Comparison of ENCODE assay signal across 12 cellular contexts in genomic region chr12:96225003-96225855, GRCh38. TPM values are rescaled to one million over a fixed set of nuclear protein-coding genes. Genes with fewer than 3 reads are reported as not detected.
DNase-seq lines count a peak whose midpoint lies in the region; ATAC-seq and TF ChIP-seq lines count a peak whose summit lies in the region.
"Had no signal": no experiment of that assay in that cellular context is flagged by ENCODE, and none has a peak within 500 bp of the region (broad histone marks: within the 10 kb centered on the region; RNA-seq: fewer than 3 reads in every experiment).

No MANE protein-coding gene starts in this region.

- peaks cover 41% of the 10 kb centered on the region for H3K4me1 Mint-ChIP-seq in activated CD4-positive, alpha-beta memory T cell treated with anti-CD3 and anti-CD28 coated beads, Interleukin-2, amount 10 ng/mL, durations not matched to agents 7 days and 5 days
- peaks cover 50% of the 10 kb centered on the region for H3K4me1 Mint-ChIP-seq in activated CD4-positive, alpha-beta memory T cell treated with anti-CD3 and anti-CD28 coated beads for 36 hours (ENCODE audit: low read depth)
- peaks cover 44% of the 10 kb centered on the region for H3K4me1 Mint-ChIP-seq in T-helper 17 cell
- peaks cover 4% of the 10 kb centered on the region for H3K4me1 Mint-ChIP-seq in activated T-helper 2 cell treated with anti-CD3 and anti-CD28 coated beads, Interferon-gamma antibody, Interleukin-2, Interleukin-4, amounts not matched to agents 10 μg/mL and 5 μg/mL and 100 μg/mL, durations not matched to agents 14 hours and 24 hours and 36 hours (ENCODE audit: low read depth)

- no peak overlapping the region for H3K4me3 ChIP-seq in heart right ventricle
- H3K4me3 ChIP-seq in subcutaneous abdominal adipose tissue (ENCODE audit: low read depth in 1 of 5, low read length in 5 of 5), result no peak overlapping the region
- H3K4me3 ChIP-seq: GM23248 had no signal

- TF ChIP-seq CTCF in heart right ventricle (IDR thresholded peaks at IDR 0.05), result no peak

- no peaks in the 10 kb centered on the region for H3K27me3 Mint-ChIP-seq in activated CD4-positive, alpha-beta memory T cell treated with anti-CD3 and anti-CD28 coated beads, Interleukin-2, amount 10 ng/mL, durations not matched to agents 7 days and 5 days
- H3K27me3 Mint-ChIP-seq in activated CD4-positive, alpha-beta memory T cell treated with anti-CD3 and anti-CD28 coated beads for 36 hours, result no peaks in the 10 kb centered on the region
- no peaks in the 10 kb centered on the region for H3K27me3 Mint-ChIP-seq in T-helper 17 cell
- H3K27me3 Mint-ChIP-seq in activated T-helper 2 cell treated with anti-CD3 and anti-CD28 coated beads, Interferon-gamma antibody, Interleukin-2, Interleukin-4, amounts not matched to agents 10 μg/mL and 5 μg/mL and 100 μg/mL, durations not matched to agents 14 hours and 24 hours and 36 hours (ENCODE audit: low read depth), result no peaks in the 10 kb centered on the region
- H3K27me3 Mint-ChIP-seq: activated naive CD8-positive, alpha-beta T cell treated with anti-CD3 and anti-CD28 coated beads, Interleukin-2, amount 10 ng/mL, durations not matched to agents 7 days and 5 days had no signal

- CTCF ChIA-PET in activated CD4-positive, alpha-beta memory T cell treated with anti-CD3 and anti-CD28 coated beads, Interleukin-2, amount 10 ng/mL, durations not matched to agents 7 days and 5 days (lab: Charles Lee), result no interaction called here
- CTCF ChIA-PET in activated CD4-positive, alpha-beta memory T cell treated with anti-CD3 and anti-CD28 coated beads for 36 hours (lab: Charles Lee), result interaction anchor here (0.6 to 1.6 kb wide), 2 partner anchors 13 to 48 kb away, joined by 3 read pairs; no protein-coding TSS in a partner anchor

- H3K4me1 ChIP-seq in heart right ventricle (peaks cover 0 to 86% (median 51%) of the 10 kb centered on the region in 9 donors), subcutaneous abdominal adipose tissue (ENCODE audit: control insufficient read depth in 5 of 5, insufficient read depth in 5 of 5, low read length in 5 of 5) (peaks cover 0 to 59% (median 4%) of the 10 kb centered on the region in 5 donors)

- H3K27me3 ChIP-seq in heart right ventricle, result no peaks in the 10 kb centered on the region
- H3K27me3 ChIP-seq in subcutaneous abdominal adipose tissue (ENCODE audit: control insufficient read depth in 5 of 5, insufficient read depth in 4 of 5, low read length in 5 of 5), result no peaks in the 10 kb centered on the region

- no peak overlapping the region for H3K9ac ChIP-seq in subcutaneous abdominal adipose tissue (ENCODE audit: low read length in 5 of 5)
- H3K9ac ChIP-seq: GM23248 had no signal

- H3K36me3 Mint-ChIP-seq in activated CD4-positive, alpha-beta memory T cell treated with anti-CD3 and anti-CD28 coated beads, Interleukin-2, amount 10 ng/mL, durations not matched to agents 7 days and 5 days (ENCODE audit: low read depth), result peaks cover 56% of the 10 kb centered on the region
- peaks cover 49% of the 10 kb centered on the region for H3K36me3 Mint-ChIP-seq in activated CD4-positive, alpha-beta memory T cell treated with anti-CD3 and anti-CD28 coated beads for 36 hours
- H3K36me3 Mint-ChIP-seq in T-helper 17 cell (ENCODE audit: low read depth), result peaks cover 9% of the 10 kb centered on the region
- H3K36me3 Mint-ChIP-seq in activated T-helper 2 cell treated with anti-CD3 and anti-CD28 coated beads, Interferon-gamma antibody, Interleukin-2, Interleukin-4, amounts not matched to agents 10 μg/mL and 5 μg/mL and 100 μg/mL, durations not matched to agents 14 hours and 24 hours and 36 hours (ENCODE audit: low read depth), result peaks cover 64% of the 10 kb centered on the region

- H3K27ac ChIP-seq in heart right ventricle, result peak overlapping the region in 6 of 10 donors; percentile 13 to 67 (median 52)
- peak overlapping the region; percentile 37 for H3K27ac ChIP-seq in subcutaneous abdominal adipose tissue (ENCODE audit: low read depth, low read length)
- H3K27ac ChIP-seq: GM23248 had no signal

- 27% methylated on average over 8 of the region's 8 CpGs for WGBS in heart right ventricle, 2 donors

- ATAC-seq in T-helper 17 cell (no peak), heart right ventricle (peak in 5 of 8 donors; percentile 16 to 51 (median 44)), GM18861 (IDR thresholded peaks at IDR 0.05; ENCODE audit: unreplicated experiment) (no peak)

- H3K36me3 ChIP-seq in heart right ventricle (peaks cover 0 to 79% (median 0%) of the 10 kb centered on the region in 9 donors), subcutaneous abdominal adipose tissue (ENCODE audit: control insufficient read depth in 5 of 5, insufficient read depth in 5 of 5, low read length in 5 of 5) (peaks cover 5 to 41% (median 27%) of the 10 kb centered on the region in 5 donors)

- DNase-seq in activated CD4-positive, alpha-beta memory T cell treated with anti-CD3 and anti-CD28 coated beads, Interleukin-2, amount 10 ng/mL, durations not matched to agents 7 days and 5 days, result no peak
- no peak for DNase-seq in activated CD4-positive, alpha-beta memory T cell treated with anti-CD3 and anti-CD28 coated beads for 36 hours
- no peak for DNase-seq in T-helper 17 cell
- DNase-seq in heart right ventricle, result peak in 1 of 2 donors; percentile 81
- DNase-seq in NCI-H1048 (lab: John Stamatoyannopoulos, UW), result no peak
- DNase-seq in activated T-helper 2 cell treated with anti-CD3 and anti-CD28 coated beads, Interferon-gamma antibody, Interleukin-2, Interleukin-4, amounts not matched to agents 10 μg/mL and 5 μg/mL and 100 μg/mL, durations not matched to agents 14 hours and 24 hours and 36 hours (ENCODE audit: low spot score), result no peak
- DNase-seq: activated CD4-positive, alpha-beta T cell treated with anti-CD3 and anti-CD28 coated beads for 1 hour; activated naive CD8-positive, alpha-beta T cell treated with anti-CD3 and anti-CD28 coated beads, Interleukin-2, amount 10 ng/mL, durations not matched to agents 7 days and 5 days; GM23248; SIG-M5 had no signal

- POLR2A ChIA-PET in activated CD4-positive, alpha-beta memory T cell treated with anti-CD3 and anti-CD28 coated beads, Interleukin-2, amount 10 ng/mL, durations not matched to agents 7 days and 5 days (lab: Charles Lee), result no interaction called here
- POLR2A ChIA-PET in activated CD4-positive, alpha-beta memory T cell treated with anti-CD3 and anti-CD28 coated beads for 36 hours (lab: Charles Lee), result no interaction called here

- intact Hi-C loops in activated CD4-positive, alpha-beta memory T cell treated with anti-CD3 and anti-CD28 coated beads for 36 hours (cut with micrococcal nuclease), result loop anchor here (2.0 kb wide), 1 partner anchor 36 kb away; no protein-coding TSS in a partner anchor
- intact Hi-C loops in heart right ventricle (cut with DNase I), result loop anchor here in 2 of 10 donors (5.0 to 10.0 kb wide), 2 partner anchors 272 to 290 kb away; no protein-coding TSS in a partner anchor
- intact Hi-C loops in activated T-helper 2 cell treated with anti-CD3 and anti-CD28 coated beads, Interferon-gamma antibody, Interleukin-2, Interleukin-4, amounts not matched to agents 10 μg/mL and 5 μg/mL and 100 μg/mL, durations not matched to agents 14 hours and 24 hours and 36 hours (cut with micrococcal nuclease), result no loop called here

- H3K27ac Mint-ChIP-seq in activated CD4-positive, alpha-beta memory T cell treated with anti-CD3 and anti-CD28 coated beads, Interleukin-2, amount 10 ng/mL, durations not matched to agents 7 days and 5 days, result peak overlapping the region; percentile 42
- H3K27ac Mint-ChIP-seq in activated CD4-positive, alpha-beta memory T cell treated with anti-CD3 and anti-CD28 coated beads for 36 hours, result no peak overlapping the region
- H3K27ac Mint-ChIP-seq in T-helper 17 cell, result peak overlapping the region; percentile 91
- no peak overlapping the region for H3K27ac Mint-ChIP-seq in activated T-helper 2 cell treated with anti-CD3 and anti-CD28 coated beads, Interferon-gamma antibody, Interleukin-2, Interleukin-4, amounts not matched to agents 10 μg/mL and 5 μg/mL and 100 μg/mL, durations not matched to agents 14 hours and 24 hours and 36 hours
- H3K27ac Mint-ChIP-seq: activated naive CD8-positive, alpha-beta T cell treated with anti-CD3 and anti-CD28 coated beads, Interleukin-2, amount 10 ng/mL, durations not matched to agents 7 days and 5 days had no signal

- H3K4me3 Mint-ChIP-seq in activated CD4-positive, alpha-beta memory T cell treated with anti-CD3 and anti-CD28 coated beads, Interleukin-2, amount 10 ng/mL, durations not matched to agents 7 days and 5 days, result no peak overlapping the region
- H3K4me3 Mint-ChIP-seq in activated CD4-positive, alpha-beta memory T cell treated with anti-CD3 and anti-CD28 coated beads for 36 hours, result no peak overlapping the region
- peak overlapping the region; percentile 36 for H3K4me3 Mint-ChIP-seq in T-helper 17 cell
- H3K4me3 Mint-ChIP-seq in activated T-helper 2 cell treated with anti-CD3 and anti-CD28 coated beads, Interferon-gamma antibody, Interleukin-2, Interleukin-4, amounts not matched to agents 10 μg/mL and 5 μg/mL and 100 μg/mL, durations not matched to agents 14 hours and 24 hours and 36 hours (ENCODE audit: low read depth), result no peak overlapping the region
- H3K4me3 Mint-ChIP-seq: activated naive CD8-positive, alpha-beta T cell treated with anti-CD3 and anti-CD28 coated beads, Interleukin-2, amount 10 ng/mL, durations not matched to agents 7 days and 5 days had no signal

- H3K9me3 Mint-ChIP-seq in activated CD4-positive, alpha-beta memory T cell treated with anti-CD3 and anti-CD28 coated beads, Interleukin-2, amount 10 ng/mL, durations not matched to agents 7 days and 5 days, result peaks cover 2% of the 10 kb centered on the region
- H3K9me3 Mint-ChIP-seq in activated CD4-positive, alpha-beta memory T cell treated with anti-CD3 and anti-CD28 coated beads for 36 hours, result peaks cover 2% of the 10 kb centered on the region
- H3K9me3 Mint-ChIP-seq in activated T-helper 2 cell treated with anti-CD3 and anti-CD28 coated beads, Interferon-gamma antibody, Interleukin-2, Interleukin-4, amounts not matched to agents 10 μg/mL and 5 μg/mL and 100 μg/mL, durations not matched to agents 14 hours and 24 hours and 36 hours, result no peaks in the 10 kb centered on the region

- H3K9me3 ChIP-seq in T-helper 17 cell (ENCODE audit: control insufficient read depth, low read length, poor library complexity, severe bottlenecking) (no peaks in the 10 kb centered on the region), heart right ventricle (no peaks in the 10 kb centered on the region), subcutaneous abdominal adipose tissue (ENCODE audit: control insufficient read depth in 5 of 5, low read length in 5 of 5) (no peaks in the 10 kb centered on the region)

RNA-seq across cellular contexts. Expression of gene ELK3, which starts 31.1 kb away (rescaled TPM):
- total RNA-seq in activated CD4-positive, alpha-beta memory T cell treated with anti-CD3 and anti-CD28 coated beads, Interleukin-2, amount 10 ng/mL, durations not matched to agents 7 days and 5 days, result 10 to 100 TPM; 46.3 TPM
- total RNA-seq in activated CD4-positive, alpha-beta memory T cell treated with anti-CD3 and anti-CD28 coated beads for 36 hours, result 10 to 100 TPM; 23.9 to 24.1 TPM
- total RNA-seq in T-helper 17 cell (10 to 100 TPM; 68.8 to 71.2 TPM), heart right ventricle (10 to 100 TPM; 11.7 to 33.0 (median 22.3) TPM)
- polyA plus RNA-seq in heart right ventricle, result 10 to 100 TPM in 1 of 2 donors, 1 to 10 TPM in 1; 6.6 to 14.8 TPM
- 37.0 and 39.7 TPM in 2 replicates for total RNA-seq in activated T-helper 2 cell treated with anti-CD3 and anti-CD28 coated beads, Interferon-gamma antibody, Interleukin-2, Interleukin-4, amounts not matched to agents 10 μg/mL and 5 μg/mL and 100 μg/mL, durations not matched to agents 14 hours and 24 hours and 36 hours

Comparison
In these comparisons a context has a peak if more than half of its experiments do, and no peak if none do; other contexts are left out.
1. H3K27ac Mint-ChIP-seq: peak in activated CD4-positive, alpha-beta memory T cell treated with anti-CD3 and anti-CD28 coated beads, Interleukin-2, amount 10 ng/mL, durations not matched to agents 7 days and 5 days (single experiment) and T-helper 17 cell (single experiment); none in activated CD4-positive, alpha-beta memory T cell treated with anti-CD3 and anti-CD28 coated beads for 36 hours (single experiment) and activated T-helper 2 cell treated with anti-CD3 and anti-CD28 coated beads, Interferon-gamma antibody, Interleukin-2, Interleukin-4, amounts not matched to agents 10 μg/mL and 5 μg/mL and 100 μg/mL, durations not matched to agents 14 hours and 24 hours and 36 hours (single experiment).
2. ATAC-seq: peak in heart right ventricle (5 of 8); none in T-helper 17 cell (single experiment) and GM18861 (single experiment).